10 cellular contexts compared by ENCODE assay signal in genomic region chr18:12278153-12278764, GRCh38. TPM values are rescaled to one million over a fixed set of nuclear protein-coding genes. Genes with fewer than 3 reads are reported as not detected.
DNase-seq lines count a peak whose midpoint lies in the region; ATAC-seq and TF ChIP-seq lines count a peak whose summit lies in the region.
"Had no signal": no experiment of that assay in that cellular context is flagged by ENCODE, and none has a peak within 500 bp of the region (broad histone marks: within the 10 kb centered on the region; RNA-seq: fewer than 3 reads in every experiment).

No MANE protein-coding gene starts in this region.

- H3K36me3 Mint-ChIP-seq in GM23338 (ENCODE audit: low read depth) = no peaks in the 10 kb centered on the region
- no peaks in the 10 kb centered on the region for H3K36me3 Mint-ChIP-seq in activated CD4-positive, alpha-beta T cell treated with anti-CD3 and anti-CD28 coated beads, Interleukin-2, amount 10 ng/mL, durations not matched to agents 7 days and 5 days (ENCODE audit: low read depth)
- H3K36me3 Mint-ChIP-seq: activated naive CD4-positive, alpha-beta T cell treated with anti-CD3 and anti-CD28 coated beads, Interleukin-2, amount 50 U/mL, for 24 hours had no signal

- H3F3A ChIP-seq in GM23338 (replicated peaks; ENCODE audit: low read depth) (no peaks in the 10 kb centered on the region; the same call in none of the 2 replicates), smooth muscle cell (ENCODE audit: low read depth) (peaks cover 3% of the 10 kb centered on the region)

- H3K27ac Mint-ChIP-seq in GM23338 = no peak overlapping the region
- H3K27ac Mint-ChIP-seq in activated CD4-positive, alpha-beta T cell treated with anti-CD3 and anti-CD28 coated beads, Interleukin-2, amount 10 ng/mL, durations not matched to agents 7 days and 5 days = no peak overlapping the region
- H3K27ac Mint-ChIP-seq: activated naive CD4-positive, alpha-beta T cell treated with anti-CD3 and anti-CD28 coated beads, Interleukin-2, amount 50 U/mL, for 24 hours had no signal

- WGBS in heart right ventricle, 2 donors = 59 to 63% methylated on average over 7 of the region's 7 CpGs
- 71% methylated on average over 7 of the region's 7 CpGs for WGBS in smooth muscle cell (ENCODE audit: low lambda C conversion rate)

- CTCF ChIA-PET in activated CD4-positive, alpha-beta T cell treated with anti-CD3 and anti-CD28 coated beads, Interleukin-2, amount 10 ng/mL, durations not matched to agents 7 days and 5 days (lab: Charles Lee) = interaction anchor here (0.6 to 0.7 kb wide), 2 partner anchors 10 to 1490 kb away, joined by 4 to 5 read pairs; no protein-coding TSS in a partner anchor

- DNase-seq in GM23338 (ENCODE audit: low spot score) (peak; percentile 62), SJSA1 (ENCODE audit: low read depth in 1 of 2, low spot score in 2 of 2) (peak in 1 of 2 experiments; percentile 35), heart right ventricle (no peak), smooth muscle cell (lab: John Stamatoyannopoulos, UW; ENCODE audit: unreplicated experiment) (no peak), activated gamma-delta T cell treated with Interleukin-2 at 50 U/mL for 16 hours (no peak), NCI-H345 treated with DMSO at 0.1 percent for 48 hours (lab: John Stamatoyannopoulos, UW; ENCODE audit: unreplicated experiment) (no peak)
- no peak for DNase-seq in activated CD4-positive, alpha-beta T cell treated with anti-CD3 and anti-CD28 coated beads, Interleukin-2, amount 10 ng/mL, durations not matched to agents 7 days and 5 days
- DNase-seq in stimulated activated naive CD4-positive, alpha-beta T cell (lab: John Stamatoyannopoulos, UW) = no peak
- DNase-seq: NCI-H510A treated with DMSO at 0.1 percent for 48 hours had no signal

- H3K4me2 ChIP-seq in GM23338 (peak overlapping the region; percentile 67; the same call in 1 of the 2 replicates), smooth muscle cell (peak overlapping the region; percentile 87)

- no peak overlapping the region for H3K4me3 Mint-ChIP-seq in GM23338
- no peak overlapping the region for H3K4me3 Mint-ChIP-seq in activated CD4-positive, alpha-beta T cell treated with anti-CD3 and anti-CD28 coated beads, Interleukin-2, amount 10 ng/mL, durations not matched to agents 7 days and 5 days
- H3K4me3 Mint-ChIP-seq: activated naive CD4-positive, alpha-beta T cell treated with anti-CD3 and anti-CD28 coated beads, Interleukin-2, amount 50 U/mL, for 24 hours had no signal

- intact Hi-C loops in heart right ventricle (cut with DNase I) = loop anchor here in 1 of 10 donors (5.0 kb wide), 1 partner anchor 99 kb away; the partner anchor contains the start of gene AFG3L2

- H2AFZ ChIP-seq in GM23338 (peak overlapping the region; percentile 90), smooth muscle cell (ENCODE audit: low read depth) (peak overlapping the region; percentile 70)

- peaks cover 31% of the 10 kb centered on the region for H3K4me1 Mint-ChIP-seq in GM23338
- H3K4me1 Mint-ChIP-seq in activated CD4-positive, alpha-beta T cell treated with anti-CD3 and anti-CD28 coated beads, Interleukin-2, amount 10 ng/mL, durations not matched to agents 7 days and 5 days = peaks cover 3% of the 10 kb centered on the region
- H3K4me1 Mint-ChIP-seq: activated naive CD4-positive, alpha-beta T cell treated with anti-CD3 and anti-CD28 coated beads, Interleukin-2, amount 50 U/mL, for 24 hours had no signal

- H3K79me2 ChIP-seq in GM23338 (replicated peaks; ENCODE audit: insufficient read depth) (no peaks in the 10 kb centered on the region), smooth muscle cell (ENCODE audit: low read depth) (no peaks in the 10 kb centered on the region)

- H3K36me3 ChIP-seq in GM23338 (ENCODE audit: insufficient read depth) = no peaks in the 10 kb centered on the region
- H3K36me3 ChIP-seq in SJSA1 = no peaks in the 10 kb centered on the region
- H3K36me3 ChIP-seq in heart right ventricle = no peaks in the 10 kb centered on the region
- H3K36me3 ChIP-seq in smooth muscle cell (ENCODE audit: low read depth) = no peaks in the 10 kb centered on the region

- peak overlapping the region; percentile 63 for H3K27ac ChIP-seq in GM23338 (ENCODE audit: low read depth)
- peak overlapping the region; percentile 91 for H3K27ac ChIP-seq in SJSA1
- H3K27ac ChIP-seq in heart right ventricle = peak overlapping the region; percentile 90 to 99 (median 98)
- peak overlapping the region; percentile 99 for H3K27ac ChIP-seq in smooth muscle cell (ENCODE audit: low read depth)

- no peaks in the 10 kb centered on the region for H3K9me3 Mint-ChIP-seq in GM23338
- H3K9me3 Mint-ChIP-seq in activated CD4-positive, alpha-beta T cell treated with anti-CD3 and anti-CD28 coated beads, Interleukin-2, amount 10 ng/mL, durations not matched to agents 7 days and 5 days = no peaks in the 10 kb centered on the region
- H3K9me3 Mint-ChIP-seq: activated naive CD4-positive, alpha-beta T cell treated with anti-CD3 and anti-CD28 coated beads, Interleukin-2, amount 50 U/mL, for 24 hours had no signal

- H3K27me3 ChIP-seq in GM23338 (ENCODE audit: insufficient read depth) = no peaks in the 10 kb centered on the region
- H3K27me3 ChIP-seq in SJSA1 (replicated peaks) = no peaks in the 10 kb centered on the region
- no peaks in the 10 kb centered on the region for H3K27me3 ChIP-seq in heart right ventricle
- H3K27me3 ChIP-seq in smooth muscle cell (ENCODE audit: low read depth) = no peaks in the 10 kb centered on the region

- H3K9me3 ChIP-seq in SJSA1 (replicated peaks) = no peaks in the 10 kb centered on the region
- H3K9me3 ChIP-seq in heart right ventricle = no peaks in the 10 kb centered on the region
- no peaks in the 10 kb centered on the region for H3K9me3 ChIP-seq in smooth muscle cell (replicated peaks; ENCODE audit: low read depth)

- H3K4me1 ChIP-seq in GM23338 (ENCODE audit: insufficient read depth) (peaks cover 10% of the 10 kb centered on the region; the same call in 1 of the 2 replicates), SJSA1 (replicated peaks) (peaks cover 59% of the 10 kb centered on the region), heart right ventricle (peaks cover 9 to 44% (median 27%) of the 10 kb centered on the region in 9 donors), smooth muscle cell (ENCODE audit: low read depth) (peaks cover 22% of the 10 kb centered on the region)

- peak overlapping the region; percentile 82 for H3K9ac ChIP-seq in smooth muscle cell (ENCODE audit: low read depth)

- POLR2A ChIA-PET in activated CD4-positive, alpha-beta T cell treated with anti-CD3 and anti-CD28 coated beads, Interleukin-2, amount 10 ng/mL, durations not matched to agents 7 days and 5 days (lab: Charles Lee) = no interaction called here

- TF ChIP-seq CTCF in GM23338 (conservative IDR thresholded peaks at IDR 0.05; ENCODE audit: low read depth in 2 of 2) (peak; percentile 49 to 56), heart right ventricle (IDR thresholded peaks at IDR 0.05) (no peak), smooth muscle cell (IDR thresholded peaks at IDR 0.05; ENCODE audit: borderline replicate concordance, insufficient read depth, poor library complexity, severe bottlenecking) (no peak)

- H3K4me3 ChIP-seq in GM23338 (no peak overlapping the region), SJSA1 (peak overlapping the region; percentile 39), heart right ventricle (peak overlapping the region; percentile 2 to 56 (median 49)), smooth muscle cell (peak overlapping the region; percentile 45)

- H4K20me1 ChIP-seq in GM23338 (replicated peaks; ENCODE audit: insufficient read depth) = no peaks in the 10 kb centered on the region
- no peaks in the 10 kb centered on the region for H4K20me1 ChIP-seq in smooth muscle cell (ENCODE audit: low read depth)

- peak; percentile 46 for ATAC-seq in GM23338
- peak in 6 of 8 donors; percentile 9 to 30 (median 22) for ATAC-seq in heart right ventricle

- no peaks in the 10 kb centered on the region for H3K9me2 ChIP-seq in GM23338 (ENCODE audit: insufficient read depth)

- H3K27me3 Mint-ChIP-seq in GM23338 (ENCODE audit: insufficient read depth, low read depth, poor library complexity) = peaks cover 14% of the 10 kb centered on the region
- H3K27me3 Mint-ChIP-seq in activated CD4-positive, alpha-beta T cell treated with anti-CD3 and anti-CD28 coated beads, Interleukin-2, amount 10 ng/mL, durations not matched to agents 7 days and 5 days = no peaks in the 10 kb centered on the region

TF ChIP-seq in GM23338, 12 proteins besides CTCF, POLR2A, EP300 and RAD21 (continues in another document):
- TF ChIP-seq ZNF114 (CRISPR knock-in tag; IDR thresholded peaks at IDR 0.05) = no peak
- TF ChIP-seq, protein P1, sequence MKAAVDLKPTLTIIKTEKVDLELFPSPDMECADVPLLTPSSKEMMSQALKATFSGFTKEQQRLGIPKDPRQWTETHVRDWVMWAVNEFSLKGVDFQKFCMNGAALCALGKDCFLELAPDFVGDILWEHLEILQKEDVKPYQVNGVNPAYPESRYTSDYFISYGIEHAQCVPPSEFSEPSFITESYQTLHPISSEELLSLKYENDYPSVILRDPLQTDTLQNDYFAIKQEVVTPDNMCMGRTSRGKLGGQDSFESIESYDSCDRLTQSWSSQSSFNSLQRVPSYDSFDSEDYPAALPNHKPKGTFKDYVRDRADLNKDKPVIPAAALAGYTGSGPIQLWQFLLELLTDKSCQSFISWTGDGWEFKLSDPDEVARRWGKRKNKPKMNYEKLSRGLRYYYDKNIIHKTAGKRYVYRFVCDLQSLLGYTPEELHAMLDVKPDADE (IDR thresholded peaks at IDR 0.05) = no peak

RNA-seq across cellular contexts. Expression of gene CIDEA, which starts 24.1 kb away (rescaled TPM):
- total RNA-seq in GM23338 (2014; rRNA removed; shearing (Covaris generic)) = not detected in 2 replicates
- 0.45 TPM in 1 of 2 replicates, not detected in the other for polyA plus RNA-seq in GM23338 (2016; fragmentation: Nextera tagmentation; extraction: Ambion mirVana)
- total RNA-seq in SJSA1 (2014; rRNA removed; shearing (Covaris generic)) = not detected in 2 replicates
- total RNA-seq in heart right ventricle = 1 to 10 TPM in 4 of 10 donors, under 1 TPM in 4, not detected in 2; 0.37 to 6.8 (median 1.4) TPM
- polyA plus RNA-seq in heart right ventricle = 1 to 10 TPM in 1 of 2 donors, under 1 TPM in 1; 0.59 to 2.0 TPM
- total RNA-seq in smooth muscle cell = not detected in 2 replicates
- polyA plus RNA-seq in smooth muscle cell = 0.30 TPM in 1 of 2 replicates, not detected in the other
- not detected for total RNA-seq in activated CD4-positive, alpha-beta T cell treated with anti-CD3 and anti-CD28 coated beads, Interleukin-2, amount 10 ng/mL, durations not matched to agents 7 days and 5 days

RNA-seq across cellular contexts. Expression of gene TUBB6, which starts 29.8 kb away (rescaled TPM):
- total RNA-seq in GM23338 (2014; rRNA removed; shearing (Covaris generic)) = 282 and 329 TPM in 2 replicates
- 136 and 148 TPM in 2 replicates for polyA plus RNA-seq in GM23338 (2016; fragmentation: Nextera tagmentation; extraction: Ambion mirVana)
- total RNA-seq in SJSA1 (2014; rRNA removed; shearing (Covaris generic)) = 501 and 738 TPM in 2 replicates
- total RNA-seq in heart right ventricle = 100 to 1,000 TPM in 4 of 10 donors, 10 to 100 TPM in 6; 62.8 to 216 (median 92.1) TPM
- polyA plus RNA-seq in heart right ventricle = 100 to 1,000 TPM in 1 of 2 donors, 10 to 100 TPM in 1; 61.9 to 602 TPM
- total RNA-seq in smooth muscle cell = 344 and 460 TPM in 2 replicates
- 345 and 359 TPM in 2 replicates for polyA plus RNA-seq in smooth muscle cell
- 1 to 10 TPM in 1 of 2 experiments, under 1 TPM in 1; 0.69 to 1.2 TPM for total RNA-seq in activated CD4-positive, alpha-beta T cell treated with anti-CD3 and anti-CD28 coated beads, Interleukin-2, amount 10 ng/mL, durations not matched to agents 7 days and 5 days

Comparison
In these comparisons a context has a peak if more than half of its experiments do, and no peak if none do; other contexts are left out.
1. CTCF ChIP-seq: peak in GM23338 (2 of 2); none in heart right ventricle (0 of 9) and smooth muscle cell (single experiment).
2. RNA of gene TUBB6, which starts 29.8 kb away (total RNA-seq): 501 to 738 TPM in SJSA1, 344 to 460 TPM in smooth muscle cell, 282 to 329 TPM in GM23338 and 62.8 to 216 TPM in heart right ventricle; 0.69 to 1.2 TPM in activated CD4-positive, alpha-beta T cell treated with anti-CD3 and anti-CD28 coated beads, Interleukin-2, amount 10 ng/mL, durations not matched to agents 7 days and 5 days; every median in the first group is over 10 times any median in the second.
3. Peak in every context shown above with its lines, with median percentiles within 50 percentile points of each other: H3K27ac ChIP-seq.